8 cellular contexts compared by ENCODE assay signal in the genomic region with DNA sequence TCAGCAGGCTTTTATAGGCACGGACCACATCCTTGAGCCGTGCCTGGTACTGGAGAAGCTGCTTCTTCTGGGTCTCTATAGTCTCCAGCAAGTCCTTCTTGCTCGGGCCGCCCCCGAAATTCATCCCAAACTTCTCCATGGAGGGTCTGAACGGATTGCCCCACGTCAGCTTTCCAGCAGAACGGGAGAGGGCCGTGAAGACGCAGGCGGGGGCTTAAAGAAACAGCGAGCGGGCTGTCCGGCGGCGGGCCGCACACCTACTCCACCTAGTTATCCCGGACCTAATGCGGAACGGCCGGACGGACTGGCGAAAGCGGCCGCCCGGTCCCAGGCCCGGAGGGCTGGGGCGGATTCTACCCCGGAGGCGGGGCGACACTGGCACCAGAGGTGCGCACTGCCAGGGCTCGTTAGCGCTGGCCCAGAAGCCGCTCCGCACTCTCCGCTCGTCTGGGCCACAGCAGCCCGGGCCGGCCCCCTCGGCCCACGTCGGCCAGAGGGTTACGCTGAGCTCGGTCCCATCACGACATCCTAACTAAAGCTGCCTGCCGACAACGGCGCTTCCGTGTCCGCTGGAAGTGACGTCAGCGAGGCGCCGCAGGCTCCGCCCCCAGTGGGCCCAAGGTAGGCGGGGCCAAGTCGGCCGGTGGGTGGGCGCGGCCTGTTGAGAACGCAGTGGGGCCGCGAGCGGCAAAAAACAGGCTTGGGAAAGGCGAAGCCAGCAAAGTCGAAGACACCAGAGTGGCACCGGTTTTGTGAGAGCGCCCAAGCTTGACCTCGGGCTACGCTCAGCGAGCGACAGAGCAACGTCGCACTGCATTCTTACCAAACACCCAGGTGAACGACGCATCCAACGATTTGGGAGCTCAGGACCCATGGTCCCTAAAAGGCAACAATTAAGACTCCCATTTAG. TPM values are rescaled to one million over a fixed set of nuclear protein-coding genes. Genes with fewer than 3 reads are reported as not detected.
DNase-seq lines count a peak whose midpoint lies in the region; ATAC-seq and TF ChIP-seq lines count a peak whose summit lies in the region.

A gene with protein sequence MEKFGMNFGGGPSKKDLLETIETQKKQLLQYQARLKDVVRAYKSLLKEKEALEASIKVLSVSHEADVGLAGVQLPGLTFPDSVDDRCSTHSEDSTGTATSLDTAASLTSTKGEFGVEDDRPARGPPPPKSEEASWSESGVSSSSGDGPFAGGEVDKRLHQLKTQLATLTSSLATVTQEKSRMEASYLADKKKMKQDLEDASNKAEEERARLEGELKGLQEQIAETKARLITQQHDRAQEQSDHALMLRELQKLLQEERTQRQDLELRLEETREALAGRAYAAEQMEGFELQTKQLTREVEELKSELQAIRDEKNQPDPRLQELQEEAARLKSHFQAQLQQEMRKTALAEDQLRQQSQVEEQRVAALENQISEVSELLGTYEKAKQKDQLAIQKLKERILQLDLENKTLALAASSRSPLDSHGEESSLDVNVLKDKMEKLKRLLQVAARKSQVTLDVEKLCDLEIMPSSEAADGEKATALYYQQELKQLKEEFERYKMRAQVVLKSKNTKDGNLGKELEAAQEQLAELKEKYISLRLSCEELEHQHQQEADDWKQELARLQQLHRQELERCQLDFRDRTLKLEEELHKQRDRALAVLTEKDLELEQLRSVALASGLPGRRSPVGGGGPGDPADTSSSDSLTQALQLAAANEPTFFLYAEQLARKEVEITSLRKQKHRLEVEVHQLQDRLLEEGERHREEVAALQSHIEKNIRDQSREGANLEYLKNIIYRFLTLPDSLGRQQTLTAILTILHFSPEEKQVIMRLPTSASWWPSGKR (minus strand): TSS at position 553 of the 910 bp plus-strand sequence. CDS start 414 bp downstream, at position 139.

- peak within 1 kb of the TSS; percentile 91 to 98 (median 95) for H3K4me3 Mint-ChIP-seq in CD4-positive, CD25-positive, alpha-beta regulatory T cell
- H3K4me3 Mint-ChIP-seq in activated CD8-positive, alpha-beta T cell treated with anti-CD3 and anti-CD28 coated beads for 36 hours: peak within 1 kb of the TSS; percentile 87

- peaks cover 28% of the 10 kb centered on the region for H3K36me3 ChIP-seq in CD4-positive, CD25-positive, alpha-beta regulatory T cell (ENCODE audit: control insufficient read depth, insufficient read depth, low read length)
- H3K36me3 ChIP-seq in duodenal mucosa (ENCODE audit: control insufficient read depth in 1 of 2, insufficient read depth in 2 of 2, low read length in 2 of 2) (peaks cover 15 to 30% of the 10 kb centered on the region in 2 donors), lower lobe of right lung (peaks cover 33% of the 10 kb centered on the region)

- peak within 1 kb of the TSS; percentile 86 to 98 (median 96) for H3K27ac Mint-ChIP-seq in CD4-positive, CD25-positive, alpha-beta regulatory T cell
- H3K27ac Mint-ChIP-seq in activated CD8-positive, alpha-beta T cell treated with anti-CD3 and anti-CD28 coated beads for 36 hours: peak within 1 kb of the TSS; percentile 87

- peak; percentile 91 to 93 (median 91) for DNase-seq in CD4-positive, CD25-positive, alpha-beta regulatory T cell
- DNase-seq in NCI-H82 treated with DMSO at 0.1 percent for 48 hours (lab: John Stamatoyannopoulos, UW; ENCODE audit: unreplicated experiment) (peak; percentile 47), lower lobe of right lung (peak; percentile 94)
- DNase-seq in activated CD8-positive, alpha-beta T cell treated with anti-CD3 and anti-CD28 coated beads for 36 hours: peak; percentile 95
- DNase-seq in stimulated activated CD4-positive, alpha-beta T cell treated with anti-CD3 and anti-CD28 coated beads, TNF-alpha, amount 100 ng/mL, for 24 hours (ENCODE audit: low read depth in 3 of 3): peak; percentile 89 to 92 (median 91)

- no peaks in the 10 kb centered on the region for H3K27me3 ChIP-seq in CD4-positive, CD25-positive, alpha-beta regulatory T cell (ENCODE audit: control insufficient read depth, insufficient read depth, low read length)
- H3K27me3 ChIP-seq in duodenal mucosa (ENCODE audit: control insufficient read depth in 1 of 2, insufficient read depth in 2 of 2, low read length in 2 of 2) (no peaks in the 10 kb centered on the region), lower lobe of right lung (ENCODE audit: low read depth) (no peaks in the 10 kb centered on the region)

- peak within 1 kb of the TSS; percentile 71 to 86 for H3K9ac ChIP-seq in duodenal mucosa (ENCODE audit: low read depth in 1 of 2, low read length in 2 of 2)

- peaks cover 24% of the 10 kb centered on the region for H3K36me3 Mint-ChIP-seq in CD4-positive, CD25-positive, alpha-beta regulatory T cell
- H3K36me3 Mint-ChIP-seq in activated CD8-positive, alpha-beta T cell treated with anti-CD3 and anti-CD28 coated beads for 36 hours (ENCODE audit: low read depth): peaks cover 22% of the 10 kb centered on the region

- intact Hi-C loops in activated CD8-positive, alpha-beta T cell treated with anti-CD3 and anti-CD28 coated beads for 36 hours (cut with micrococcal nuclease): no loop called here
- intact Hi-C loops in lower lobe of right lung (cut with DNase I): no loop called here

- ATAC-seq in CD4-positive, CD25-positive, alpha-beta regulatory T cell (ENCODE audit: low read depth in 2 of 2): peak; percentile 77 to 81
- ATAC-seq in GM19395 (IDR thresholded peaks at IDR 0.05; ENCODE audit: unreplicated experiment) (peak; percentile 81), HG03558 (IDR thresholded peaks at IDR 0.05; ENCODE audit: extremely low read depth, unreplicated experiment) (peak; percentile 73), lower lobe of right lung (peak; percentile 91 to 92)
- ATAC-seq in activated CD8-positive, alpha-beta T cell treated with anti-CD3 and anti-CD28 coated beads for 36 hours: peak; percentile 86

- POLR2A ChIA-PET in activated CD8-positive, alpha-beta T cell treated with anti-CD3 and anti-CD28 coated beads for 36 hours (lab: Charles Lee): interaction anchor here (1.0 to 1.9 kb wide), 4 partner anchors 53 to 193 kb away, joined by 3 to 11 read pairs (median 4); partner anchors contain the start of gene SND1

- peak within 1 kb of the TSS; percentile 85 for H3K27ac ChIP-seq in CD4-positive, CD25-positive, alpha-beta regulatory T cell (ENCODE audit: insufficient read depth, low read length, poor library complexity, severe bottlenecking)
- H3K27ac ChIP-seq in duodenal mucosa (ENCODE audit: low read depth, low read length) (peak within 1 kb of the TSS; percentile 75), lower lobe of right lung (peak within 1 kb of the TSS; percentile 92)

- CTCF ChIA-PET in activated CD8-positive, alpha-beta T cell treated with anti-CD3 and anti-CD28 coated beads for 36 hours (lab: Charles Lee): interaction anchor here (0.6 to 2.5 kb wide), 7 partner anchors 20 to 624 kb away, joined by 3 to 10 read pairs (median 3); no protein-coding TSS in a partner anchor

- peaks cover 4% of the 10 kb centered on the region for H3K27me3 Mint-ChIP-seq in CD4-positive, CD25-positive, alpha-beta regulatory T cell
- no peaks in the 10 kb centered on the region for H3K27me3 Mint-ChIP-seq in activated CD8-positive, alpha-beta T cell treated with anti-CD3 and anti-CD28 coated beads for 36 hours

- peaks cover 29 to 84% (median 58%) of the 10 kb centered on the region in 4 donors for H3K4me1 Mint-ChIP-seq in CD4-positive, CD25-positive, alpha-beta regulatory T cell
- peaks cover 59% of the 10 kb centered on the region for H3K4me1 Mint-ChIP-seq in activated CD8-positive, alpha-beta T cell treated with anti-CD3 and anti-CD28 coated beads for 36 hours (ENCODE audit: low read depth)

- peaks cover 0 to 1% (median 0%) of the 10 kb centered on the region in 7 donors for H3K9me3 Mint-ChIP-seq in CD4-positive, CD25-positive, alpha-beta regulatory T cell
- no peaks in the 10 kb centered on the region for H3K9me3 Mint-ChIP-seq in activated CD8-positive, alpha-beta T cell treated with anti-CD3 and anti-CD28 coated beads for 36 hours

- H3K4me3 ChIP-seq in CD4-positive, CD25-positive, alpha-beta regulatory T cell (ENCODE audit: low read depth, low read length): peak within 1 kb of the TSS; percentile 81
- H3K4me3 ChIP-seq in duodenal mucosa (ENCODE audit: low read depth in 1 of 2, low read length in 2 of 2) (peak within 1 kb of the TSS; percentile 81 to 95), lower lobe of right lung (peak within 1 kb of the TSS; percentile 89)

- no peaks in the 10 kb centered on the region for H3K9me3 ChIP-seq in CD4-positive, CD25-positive, alpha-beta regulatory T cell (ENCODE audit: control insufficient read depth in 2 of 2, low read length in 2 of 2)
- H3K9me3 ChIP-seq in duodenal mucosa (ENCODE audit: control insufficient read depth in 1 of 2, low read length in 2 of 2): no peaks in the 10 kb centered on the region
- no peaks in the 10 kb centered on the region for H3K9me3 ChIP-seq in lower lobe of right lung

- no peak for TF ChIP-seq CTCF in activated CD8-positive, alpha-beta T cell treated with anti-CD3 and anti-CD28 coated beads for 36 hours (IDR thresholded peaks at IDR 0.05)
- no peak for TF ChIP-seq CTCF in lower lobe of right lung (IDR thresholded peaks at IDR 0.05)

- H3K4me1 ChIP-seq in CD4-positive, CD25-positive, alpha-beta regulatory T cell (ENCODE audit: control insufficient read depth, insufficient read depth, low read length, poor library complexity, severe bottlenecking): peaks cover 71% of the 10 kb centered on the region
- H3K4me1 ChIP-seq in duodenal mucosa (ENCODE audit: control insufficient read depth in 1 of 2, insufficient read depth in 2 of 2, low read length in 2 of 2) (peaks cover 35 to 53% of the 10 kb centered on the region in 2 donors), lower lobe of right lung (peaks cover 60% of the 10 kb centered on the region)

RNA-seq across cellular contexts. Expression of the gene that starts here (rescaled TPM):
- 40.4 TPM for total RNA-seq in CD4-positive, CD25-positive, alpha-beta regulatory T cell
- polyA plus RNA-seq in CD4-positive, CD25-positive, alpha-beta regulatory T cell: 10 to 100 TPM; 11.4 to 16.4 (median 15.6) TPM
- 10 to 100 TPM; 12.4 to 12.5 TPM for total RNA-seq in activated CD8-positive, alpha-beta T cell treated with anti-CD3 and anti-CD28 coated beads for 36 hours
- 17.4 TPM for total RNA-seq in lower lobe of right lung

Comparison
In these comparisons a context has a peak if more than half of its experiments do, and no peak if none do; other contexts are left out.
1. Peak in every context shown above with its lines: DNase-seq, ATAC-seq, H3K4me3 ChIP-seq and H3K27ac ChIP-seq.